1 cellular context compared by ENCODE assay signal in the genomic region with DNA sequence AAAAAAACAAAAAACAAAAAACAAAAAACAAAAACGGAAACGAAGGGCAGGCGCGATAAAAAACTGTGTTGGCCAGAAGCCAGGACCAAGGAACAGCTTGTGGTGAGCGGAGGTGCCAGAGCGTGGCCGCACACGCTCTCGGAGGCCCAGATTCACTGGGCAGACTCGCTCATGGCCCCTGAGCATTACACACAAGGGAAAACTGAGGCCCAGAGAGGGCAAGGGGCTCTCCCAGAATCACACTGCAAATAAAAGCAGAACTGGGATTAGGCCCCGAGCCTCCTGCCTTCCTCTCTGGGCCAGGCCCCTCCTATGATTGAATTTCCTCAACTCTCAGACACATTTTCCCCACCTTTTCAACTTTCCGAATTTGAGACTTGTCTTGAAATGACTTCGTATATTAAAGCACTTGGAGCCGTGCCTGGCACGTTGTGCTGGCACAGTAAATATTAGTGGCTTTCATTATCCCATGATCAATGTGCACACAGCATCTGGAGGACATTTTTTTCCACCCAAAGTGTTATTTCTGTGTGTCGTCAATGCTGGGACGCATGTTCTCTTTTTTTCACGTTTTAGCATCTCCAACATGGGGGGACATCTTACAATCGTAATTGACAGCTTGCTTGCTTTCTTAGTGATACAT.
TF ChIP-seq lines count a peak whose summit lies in the region.

No MANE protein-coding gene starts in this region.

TF ChIP-seq in WTC11, 78 proteins besides CTCF, POLR2A, EP300 and RAD21 (continued from another document):
- TF ChIP-seq, protein P1, sequence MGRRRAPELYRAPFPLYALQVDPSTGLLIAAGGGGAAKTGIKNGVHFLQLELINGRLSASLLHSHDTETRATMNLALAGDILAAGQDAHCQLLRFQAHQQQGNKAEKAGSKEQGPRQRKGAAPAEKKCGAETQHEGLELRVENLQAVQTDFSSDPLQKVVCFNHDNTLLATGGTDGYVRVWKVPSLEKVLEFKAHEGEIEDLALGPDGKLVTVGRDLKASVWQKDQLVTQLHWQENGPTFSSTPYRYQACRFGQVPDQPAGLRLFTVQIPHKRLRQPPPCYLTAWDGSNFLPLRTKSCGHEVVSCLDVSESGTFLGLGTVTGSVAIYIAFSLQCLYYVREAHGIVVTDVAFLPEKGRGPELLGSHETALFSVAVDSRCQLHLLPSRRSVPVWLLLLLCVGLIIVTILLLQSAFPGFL (CRISPR knock-in tag; IDR thresholded peaks at IDR 0.05; ENCODE audit: borderline replicate concordance) = no peak
- TF ChIP-seq, protein P2, sequence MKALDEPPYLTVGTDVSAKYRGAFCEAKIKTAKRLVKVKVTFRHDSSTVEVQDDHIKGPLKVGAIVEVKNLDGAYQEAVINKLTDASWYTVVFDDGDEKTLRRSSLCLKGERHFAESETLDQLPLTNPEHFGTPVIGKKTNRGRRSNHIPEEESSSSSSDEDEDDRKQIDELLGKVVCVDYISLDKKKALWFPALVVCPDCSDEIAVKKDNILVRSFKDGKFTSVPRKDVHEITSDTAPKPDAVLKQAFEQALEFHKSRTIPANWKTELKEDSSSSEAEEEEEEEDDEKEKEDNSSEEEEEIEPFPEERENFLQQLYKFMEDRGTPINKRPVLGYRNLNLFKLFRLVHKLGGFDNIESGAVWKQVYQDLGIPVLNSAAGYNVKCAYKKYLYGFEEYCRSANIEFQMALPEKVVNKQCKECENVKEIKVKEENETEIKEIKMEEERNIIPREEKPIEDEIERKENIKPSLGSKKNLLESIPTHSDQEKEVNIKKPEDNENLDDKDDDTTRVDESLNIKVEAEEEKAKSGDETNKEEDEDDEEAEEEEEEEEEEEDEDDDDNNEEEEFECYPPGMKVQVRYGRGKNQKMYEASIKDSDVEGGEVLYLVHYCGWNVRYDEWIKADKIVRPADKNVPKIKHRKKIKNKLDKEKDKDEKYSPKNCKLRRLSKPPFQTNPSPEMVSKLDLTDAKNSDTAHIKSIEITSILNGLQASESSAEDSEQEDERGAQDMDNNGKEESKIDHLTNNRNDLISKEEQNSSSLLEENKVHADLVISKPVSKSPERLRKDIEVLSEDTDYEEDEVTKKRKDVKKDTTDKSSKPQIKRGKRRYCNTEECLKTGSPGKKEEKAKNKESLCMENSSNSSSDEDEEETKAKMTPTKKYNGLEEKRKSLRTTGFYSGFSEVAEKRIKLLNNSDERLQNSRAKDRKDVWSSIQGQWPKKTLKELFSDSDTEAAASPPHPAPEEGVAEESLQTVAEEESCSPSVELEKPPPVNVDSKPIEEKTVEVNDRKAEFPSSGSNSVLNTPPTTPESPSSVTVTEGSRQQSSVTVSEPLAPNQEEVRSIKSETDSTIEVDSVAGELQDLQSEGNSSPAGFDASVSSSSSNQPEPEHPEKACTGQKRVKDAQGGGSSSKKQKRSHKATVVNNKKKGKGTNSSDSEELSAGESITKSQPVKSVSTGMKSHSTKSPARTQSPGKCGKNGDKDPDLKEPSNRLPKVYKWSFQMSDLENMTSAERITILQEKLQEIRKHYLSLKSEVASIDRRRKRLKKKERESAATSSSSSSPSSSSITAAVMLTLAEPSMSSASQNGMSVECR (CRISPR knock-in tag; IDR thresholded peaks at IDR 0.05; ENCODE audit: borderline replicate concordance) = no peak
- TF ChIP-seq E2F1 (CRISPR knock-in tag; IDR thresholded peaks at IDR 0.05) (no peak), USF1 (CRISPR knock-in tag; IDR thresholded peaks at IDR 0.05) (no peak), ZNF532 (CRISPR knock-in tag; IDR thresholded peaks at IDR 0.05; ENCODE audit: borderline replicate concordance) (no peak), USF2 (CRISPR knock-in tag; IDR thresholded peaks at IDR 0.05) (no peak), FOXP4 (CRISPR knock-in tag; IDR thresholded peaks at IDR 0.05) (no peak), CBFB (CRISPR knock-in tag; IDR thresholded peaks at IDR 0.05; ENCODE audit: low read depth) (no peak)
- TF ChIP-seq, protein P3, sequence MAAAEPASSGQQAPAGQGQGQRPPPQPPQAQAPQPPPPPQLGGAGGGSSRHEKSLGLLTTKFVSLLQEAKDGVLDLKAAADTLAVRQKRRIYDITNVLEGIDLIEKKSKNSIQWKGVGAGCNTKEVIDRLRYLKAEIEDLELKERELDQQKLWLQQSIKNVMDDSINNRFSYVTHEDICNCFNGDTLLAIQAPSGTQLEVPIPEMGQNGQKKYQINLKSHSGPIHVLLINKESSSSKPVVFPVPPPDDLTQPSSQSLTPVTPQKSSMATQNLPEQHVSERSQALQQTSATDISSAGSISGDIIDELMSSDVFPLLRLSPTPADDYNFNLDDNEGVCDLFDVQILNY (CRISPR knock-in tag; IDR thresholded peaks at IDR 0.05) = no peak
TF ChIP-seq in WTC11: peak in this region for 0.
